Comparison of ENCODE assay signal across 27 cellular contexts in genomic region chr11:125375146-125375545, GRCh38.
DNase-seq lines count a peak whose midpoint lies in the region; ATAC-seq, FAIRE-seq and TF ChIP-seq lines count a peak whose summit lies in the region.
"Had no signal": no experiment of that assay in that cellular context is flagged by ENCODE, and none has a peak within 500 bp of the region (broad histone marks: within the 10 kb centered on the region; RNA-seq: fewer than 3 reads in every experiment).

No MANE protein-coding gene starts in this region.

- H3K27ac ChIP-seq in heart left ventricle, result peak overlapping the region in 10 of 12 donors; percentile 29 to 81 (median 57)
- no peak overlapping the region for H3K27ac ChIP-seq in H1 (ENCODE audit: low read depth, low read length)
- H3K27ac ChIP-seq in thoracic aorta, result peak overlapping the region; percentile 28 to 71
- H3K27ac ChIP-seq: esophagus squamous epithelium, left lung, right lobe of liver had no signal

- no peak overlapping the region for H4K8ac ChIP-seq in H1 (ENCODE audit: extremely low read depth, insufficient read depth, low read length)

- H3K27me3 Mint-ChIP-seq in nephron (ENCODE audit: low read depth), result peaks cover 15% of the 10 kb centered on the region

- H3K36me3 Mint-ChIP-seq in nephron (ENCODE audit: low read depth), result peaks cover 10% of the 10 kb centered on the region

- no peaks in the 10 kb centered on the region for H3K9me3 Mint-ChIP-seq in nephron
- H3K9me3 Mint-ChIP-seq: activated T-cell treated with anti-CD3 and anti-CD28 coated beads, Interleukin-2, amount 50 U/mL, for 4 hours; effector memory CD8-positive, alpha-beta T cell had no signal

- TF ChIP-seq POLR2A in heart left ventricle (IDR thresholded peaks at IDR 0.05) (no peak), H1 (IDR thresholded peaks at IDR 0.05; ENCODE audit: control extremely low read depth in 1 of 2, low read depth in 2 of 2, low read length in 2 of 2) (no peak)

- no peak overlapping the region for H2BK12ac ChIP-seq in H1 (ENCODE audit: low read depth, low read length)

- H4K5ac ChIP-seq in H1 (ENCODE audit: insufficient read length, low read depth, low read length), result no peak overlapping the region

- no peak overlapping the region for H3K18ac ChIP-seq in H1 (ENCODE audit: extremely low read depth, low read length)

- no peak overlapping the region for H3K4me2 ChIP-seq in H1 (ENCODE audit: insufficient read depth in 1 of 2, low read depth in 2 of 2, low read length in 2 of 2)

- WGBS in heart left ventricle, 4 donors, result 69 to 74% (median 70%) methylated on average over 6 of the region's 6 CpGs
- 90% methylated on average over 6 of the region's 6 CpGs; no CpG with 5 or more reads in 1 of the 2 experiments for WGBS in H1 (ENCODE audit: extremely low coverage in 1 of 2, insufficient coverage in 1 of 2, insufficient read length in 1 of 2, insufficient replicate concordance in 2 of 2, low coverage in 1 of 2, low lambda C conversion rate in 2 of 2, missing lambda C conversion rate in 1 of 2), 2 experiments

- H2BK15ac ChIP-seq in H1 (ENCODE audit: low read length), result peak overlapping the region; percentile 9; the same call in 1 of the 2 replicates

- H3K4me3 ChIP-seq in heart left ventricle, result no peak overlapping the region
- no peak overlapping the region for H3K4me3 ChIP-seq in H1 (ENCODE audit: extremely low read depth in 1 of 4, insufficient read depth in 2 of 4, low read depth in 3 of 4, low read length in 4 of 4)
- no peak overlapping the region for H3K4me3 ChIP-seq in thoracic aorta
- H3K4me3 ChIP-seq: esophagus squamous epithelium, left lung, mucosa of descending colon, right lobe of liver had no signal

- no peak overlapping the region for H3K56ac ChIP-seq in H1 (replicated peaks; ENCODE audit: insufficient read length, low read depth, low read length)

- H3K23me2 ChIP-seq in H1 (ENCODE audit: low read depth, low read length), result peaks cover 9% of the 10 kb centered on the region; the same call in 1 of the 2 replicates

- peak overlapping the region in 2 of 3 experiments; percentile 46 to 52 for H3K4me3 Mint-ChIP-seq in nephron
- H3K4me3 Mint-ChIP-seq: activated T-cell treated with anti-CD3 and anti-CD28 coated beads, Interleukin-2, amount 50 U/mL, for 4 hours; effector memory CD8-positive, alpha-beta T cell had no signal

- peaks cover 93% of the 10 kb centered on the region for H3K4me1 Mint-ChIP-seq in nephron

- no peaks in the 10 kb centered on the region for H3K79me1 ChIP-seq in H1 (ENCODE audit: low read depth, low read length)

- no peak overlapping the region for H3K9ac ChIP-seq in H1 (replicated peaks in 1 of 4; ENCODE audit: extremely low read depth in 1 of 4, low read depth in 3 of 4, low read length in 3 of 4)

- TF ChIP-seq EP300 in H1 (IDR thresholded peaks at IDR 0.05; ENCODE audit: borderline replicate concordance in 1 of 2, low read depth in 2 of 2, low read length in 2 of 2), result no peak

- no peak overlapping the region for H2BK120ac ChIP-seq in H1 (replicated peaks; ENCODE audit: low read depth, low read length)

- H3K36me3 ChIP-seq in heart left ventricle (no peaks in the 10 kb centered on the region), H1 (ENCODE audit: control insufficient read depth in 2 of 4, insufficient read depth in 4 of 4, low read length in 3 of 4) (no peaks in the 10 kb centered on the region), thoracic aorta (no peaks in the 10 kb centered on the region)
- H3K36me3 ChIP-seq: BE2C, esophagus squamous epithelium, left lung, right lobe of liver had no signal

- no peak overlapping the region for H2AK5ac ChIP-seq in H1 (ENCODE audit: low read depth, low read length)

- no peak overlapping the region for H4K91ac ChIP-seq in H1 (replicated peaks; ENCODE audit: insufficient read length, low read length)

- H3K4me1 ChIP-seq in heart left ventricle, result peaks cover 0 to 46% (median 25%) of the 10 kb centered on the region in 12 donors
- peaks cover 21 to 32% (median 30%) of the 10 kb centered on the region in 4 experiments for H3K4me1 ChIP-seq in H1 (replicated peaks in 1 of 4; ENCODE audit: control insufficient read depth in 3 of 4, insufficient read depth in 4 of 4, low read length in 3 of 4)
- H3K4me1 ChIP-seq in thoracic aorta (ENCODE audit: control insufficient read depth in 1 of 2, low read depth in 2 of 2), result peaks cover 29 to 44% of the 10 kb centered on the region in 2 donors
- H3K4me1 ChIP-seq: right lobe of liver had no signal

- H3K27me3 ChIP-seq in heart left ventricle (no peaks in the 10 kb centered on the region), H1 (replicated peaks in 1 of 4; ENCODE audit: control insufficient read depth in 3 of 4, extremely low read depth in 1 of 4, insufficient read depth in 3 of 4, low read length in 3 of 4) (peaks cover 0 to 4% (median 0%) of the 10 kb centered on the region in 4 experiments; a peak in 2 of 7 replicates), thoracic aorta (replicated peaks; ENCODE audit: insufficient read depth) (no peaks in the 10 kb centered on the region)
- H3K27me3 ChIP-seq: right lobe of liver had no signal

- CTCF ChIA-PET in H1 (lab: Charles Lee; ENCODE audit: partially characterized antibody), result interaction anchor here (0.6 to 16.9 kb wide), 7 partner anchors 11 to 99 kb away, joined by 4 to 315 read pairs (median 10); no protein-coding TSS in a partner anchor

- H2BK20ac ChIP-seq in H1 (ENCODE audit: low read length), result 0 out of 2 replicates have a peak overlapping the region, but pooled peaks have one; percentile 48

- peak in 1 of 5 donors; percentile 16 for DNase-seq in heart left ventricle
- no peak for DNase-seq in Right ventricle myocardium superior
- DNase-seq in H1 (ENCODE audit: low read depth in 1 of 2, low spot score in 2 of 2), result no peak
- DNase-seq in thoracic aorta (ENCODE audit: low spot score), result no peak
- DNase-seq in hippocampal formation (lab: John Stamatoyannopoulos, UW), result no peak
- DNase-seq: activated CD4-positive, CD25-positive, alpha-beta regulatory T cell treated with anti-CD3 and anti-CD28 coated beads, Interleukin-2, amount 50 U/mL, for 72 hours; activated CD8-positive, alpha-beta memory T cell treated with anti-CD3 and anti-CD28 coated beads for 24 hours; activated naive CD4-positive, alpha-beta T cell treated with Interleukin-2 at 50 U/mL for 16 hours; activated T-cell treated with anti-CD3 and anti-CD28 coated beads, Interleukin-2, amount 50 U/mL, for 4 hours; BE2C; effector memory CD8-positive, alpha-beta T cell; esophagus squamous epithelium; left lung; mucosa of descending colon; NCI-H1105 treated with DMSO at 0.1 percent for 48 hours; NCI-H2029 treated with DMSO at 0.1 percent for 48 hours; NCI-H345; right lobe of liver; SHP77 treated with DMSO at 0.1 percent for 48 hours; stimulated activated CD4-positive, alpha-beta T cell treated with anti-CD3 and anti-CD28 coated beads, Interleukin-15, amount 100 ng/mL, for 24 hours; stimulated activated CD8-positive, alpha-beta memory T cell treated with anti-CD3 and anti-CD28 coated beads, Interleukin-4, amount 100 ng/mL, for 48 hours; SW 1271 had no signal

- ATAC-seq in heart left ventricle, result no peak
- no peak for ATAC-seq in Right ventricle myocardium superior (ENCODE audit: poor library complexity)
- no peak for ATAC-seq in thoracic aorta (ENCODE audit: insufficient number of reproducible peaks, low FRiP score, low read depth)
- ATAC-seq in HG03439 (IDR thresholded peaks at IDR 0.05; ENCODE audit: unreplicated experiment), result no peak
- no peak for ATAC-seq in HG03139 (IDR thresholded peaks at IDR 0.05; ENCODE audit: unreplicated experiment)
- ATAC-seq: activated T-cell treated with anti-CD3 and anti-CD28 coated beads, Interleukin-2, amount 50 U/mL, for 4 hours; effector memory CD8-positive, alpha-beta T cell; mucosa of descending colon had no signal

- no peak overlapping the region for H3K4ac ChIP-seq in H1 (replicated peaks; ENCODE audit: insufficient read length, low read depth, low read length)

- H2AFZ ChIP-seq in H1 (ENCODE audit: low read length), result no peak overlapping the region

- no peak overlapping the region for H2BK5ac ChIP-seq in H1 (ENCODE audit: low read depth, low read length)

- intact Hi-C loops in heart left ventricle (cut with DNase I), result loop anchor here in 1 of 10 donors (2.0 kb wide), 1 partner anchor 56 kb away; no protein-coding TSS in a partner anchor
- intact Hi-C loops in Right ventricle myocardium superior (cut with DNase I), result no loop called here

- TF ChIP-seq RAD21 in H1 (IDR thresholded peaks at IDR 0.05 in 1 of 2, conservative IDR thresholded peaks at IDR 0.05 in 1 of 2; ENCODE audit: low read depth in 2 of 2, low read length in 2 of 2), result no peak

- POLR2A ChIA-PET in H1 (lab: Charles Lee; ENCODE audit: partially characterized antibody), result no interaction called here

- H4K20me1 ChIP-seq in H1 (replicated peaks in 1 of 2; ENCODE audit: control insufficient read depth in 1 of 2, insufficient read depth in 2 of 2, low read length in 2 of 2), result no peaks in the 10 kb centered on the region

- peak overlapping the region; percentile 83 to 92 (median 90) for H3K27ac Mint-ChIP-seq in nephron
- H3K27ac Mint-ChIP-seq: effector memory CD8-positive, alpha-beta T cell had no signal

- no peaks in the 10 kb centered on the region for H3K79me2 ChIP-seq in H1 (ENCODE audit: control insufficient read depth in 1 of 2, insufficient read depth in 2 of 2, low read length in 2 of 2)

- TF ChIP-seq CTCF in heart left ventricle (IDR thresholded peaks at IDR 0.05) (no peak), H1 (IDR thresholded peaks at IDR 0.05; ENCODE audit: control extremely low read depth in 1 of 3, insufficient read depth in 1 of 3, low read depth in 1 of 3, low read length in 3 of 3) (no peak), nephron (IDR thresholded peaks at IDR 0.05; ENCODE audit: unreplicated experiment in 3 of 3) (no peak), thoracic aorta (IDR thresholded peaks at IDR 0.05) (no peak)

- FAIRE-seq in H1 (lab: Jason Lieb, UNC), result no peak
- FAIRE-seq: GM12892, urothelium cell line had no signal

- H3K23ac ChIP-seq in H1 (ENCODE audit: insufficient read length), result no peak overlapping the region

- H3K9me3 ChIP-seq in heart left ventricle (no peaks in the 10 kb centered on the region), H1 (ENCODE audit: insufficient read depth in 2 of 2, low read depth in 1 of 2, low read length in 1 of 2) (no peaks in the 10 kb centered on the region), thoracic aorta (no peaks in the 10 kb centered on the region)
- H3K9me3 ChIP-seq: BE2C, esophagus squamous epithelium, left lung, mucosa of descending colon, right lobe of liver had no signal

- no peak overlapping the region for H3K14ac ChIP-seq in H1 (ENCODE audit: insufficient read length)

TF ChIP-seq in H1, 55 proteins besides CTCF, POLR2A, EP300 and RAD21 (continues in another document):
- TF ChIP-seq KDM5A (IDR thresholded peaks at IDR 0.05; ENCODE audit: low read length) (no peak), RFX5 (IDR thresholded peaks at IDR 0.05; ENCODE audit: borderline replicate concordance, low read depth, low read length) (no peak), TEAD4 (IDR thresholded peaks at IDR 0.05; ENCODE audit: low read depth, low read length) (no peak), SAP30 (IDR thresholded peaks at IDR 0.05; ENCODE audit: insufficient read depth, insufficient replicate concordance, low read length) (no peak), RNF2 (IDR thresholded peaks at IDR 0.05; ENCODE audit: borderline replicate concordance, low read depth, low read length, missing control alignments, poor library complexity, severe bottlenecking) (no peak), MAFK (IDR thresholded peaks at IDR 0.05; ENCODE audit: low read depth, low read length) (no peak)
